ENCODE assay signal across 11 cellular contexts in the genomic region with DNA sequence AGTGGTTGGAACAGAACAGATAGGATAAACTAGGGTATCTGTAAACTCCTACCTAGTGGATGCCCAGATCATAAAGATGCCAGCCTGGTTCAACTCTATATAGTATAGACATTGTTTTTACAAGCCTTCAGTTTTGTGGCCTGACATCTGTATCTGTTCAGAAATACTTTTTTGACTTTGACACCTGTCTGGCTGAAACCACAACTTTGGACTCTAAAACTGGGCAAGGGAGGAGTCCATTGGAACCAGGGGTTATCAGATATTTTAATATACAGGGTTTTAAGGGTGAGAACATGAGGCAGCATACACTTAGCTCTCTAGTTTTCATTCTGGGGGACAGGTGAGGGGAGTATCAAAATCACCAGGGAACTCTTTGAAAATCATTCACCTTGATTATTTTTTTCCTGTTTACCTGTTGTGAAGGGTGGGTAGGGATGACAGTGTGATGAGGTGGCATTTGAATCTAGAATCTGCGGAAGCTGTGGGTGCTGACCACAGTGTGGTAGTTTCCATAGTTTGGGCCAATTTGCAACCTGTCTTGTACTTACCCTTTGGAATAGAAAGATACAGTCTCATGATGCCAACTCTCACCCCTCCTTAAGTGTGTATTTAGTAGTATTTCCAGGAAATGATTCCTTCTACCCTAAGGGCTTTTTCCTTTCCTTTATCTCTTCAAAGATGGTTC. TPM values are rescaled to one million over a fixed set of nuclear protein-coding genes. Genes with fewer than 3 reads are reported as not detected.
DNase-seq lines count a peak whose midpoint lies in the region; ATAC-seq and TF ChIP-seq lines count a peak whose summit lies in the region.
"Had no signal": no experiment of that assay in that cellular context is flagged by ENCODE, and none has a peak within 500 bp of the region (broad histone marks: within the 10 kb centered on the region; RNA-seq: fewer than 3 reads in every experiment).

No MANE protein-coding gene starts in this region.

- no peaks in the 10 kb centered on the region for H3K27me3 ChIP-seq in KMS-11 (ENCODE audit: insufficient read depth, low read depth)
- no peaks in the 10 kb centered on the region for H3K27me3 ChIP-seq in dorsolateral prefrontal cortex
- H3K27me3 ChIP-seq in sigmoid colon: no peaks in the 10 kb centered on the region
- H3K27me3 ChIP-seq in adrenal gland: no peaks in the 10 kb centered on the region
- no peaks in the 10 kb centered on the region for H3K27me3 ChIP-seq in right lobe of liver

- peak overlapping the region; percentile 46; the same call in 1 of the 2 replicates for H3K9ac ChIP-seq in KMS-11

- WGBS in sigmoid colon, 2 donors: 76 to 88% methylated on average over 1 of the region's 1 CpG
- WGBS in adrenal gland, 4 donors: 94 to 100% (median 97%) methylated on average over 1 of the region's 1 CpG
- 71% methylated on average over 1 of the region's 1 CpG for WGBS in right lobe of liver (ENCODE audit: insufficient coverage, low coverage, low lambda C conversion rate, missing lambda C conversion rate)

- peaks cover 64% of the 10 kb centered on the region; the same call in 1 of the 2 replicates for H3K79me2 ChIP-seq in KMS-11 (ENCODE audit: insufficient read depth, low read depth)

- H4K20me1 ChIP-seq in KMS-11 (ENCODE audit: insufficient read depth): no peaks in the 10 kb centered on the region

- H3K27ac ChIP-seq in KMS-11 (peak overlapping the region; percentile 78), dorsolateral prefrontal cortex (peak overlapping the region in 52 of 59 donors; percentile 12 to 84 (median 71)), sigmoid colon (peak overlapping the region in 3 of 4 donors; percentile 62 to 74 (median 72)), adrenal gland (no peak overlapping the region), right lobe of liver (no peak overlapping the region)

- no peak for DNase-seq in dorsolateral prefrontal cortex
- DNase-seq in sigmoid colon: no peak
- no peak for DNase-seq in adrenal gland
- no peak for DNase-seq in stimulated activated CD4-positive, alpha-beta T cell treated with anti-CD3 and anti-CD28 coated beads, Interleukin-1b, Interleukin-23, amount 100 ng/mL, for 48 hours
- DNase-seq in right lobe of liver: no peak
- DNase-seq: kidney glomerular epithelial cell, NCI-H1092 treated with DMSO at 0.1 percent for 48 hours, NCI-H774 had no signal

- H3K9me3 ChIP-seq in sigmoid colon (no peaks in the 10 kb centered on the region), adrenal gland (replicated peaks in 1 of 3) (no peaks in the 10 kb centered on the region), right lobe of liver (no peaks in the 10 kb centered on the region)

- TF ChIP-seq CTCF in KMS-11 (conservative IDR thresholded peaks at IDR 0.05; ENCODE audit: low read depth, low read length) (no peak), dorsolateral prefrontal cortex (IDR thresholded peaks at IDR 0.05 in 54 of 56, conservative IDR thresholded peaks at IDR 0.05 in 2 of 56; ENCODE audit: low read depth in 1 of 56, partially characterized antibody in 56 of 56) (no peak), sigmoid colon (IDR thresholded peaks at IDR 0.05) (no peak), adrenal gland (IDR thresholded peaks at IDR 0.05) (no peak), right lobe of liver (IDR thresholded peaks at IDR 0.05) (no peak)

- H2AFZ ChIP-seq in KMS-11 (ENCODE audit: low read depth): no peak overlapping the region

- H3K4me3 ChIP-seq in KMS-11 (IDR thresholded peaks at IDR 0.05; ENCODE audit: insufficient read depth, low read depth, low read length): no peak overlapping the region
- H3K4me3 ChIP-seq in dorsolateral prefrontal cortex: peak overlapping the region in 1 of 59 donors; percentile 1
- no peak overlapping the region for H3K4me3 ChIP-seq in sigmoid colon
- no peak overlapping the region for H3K4me3 ChIP-seq in adrenal gland
- no peak overlapping the region for H3K4me3 ChIP-seq in right lobe of liver

- TF ChIP-seq EP300 in sigmoid colon (IDR thresholded peaks at IDR 0.05): no peak

- peaks cover 99% of the 10 kb centered on the region for H3K4me1 ChIP-seq in KMS-11 (ENCODE audit: low read depth, poor library complexity, severe bottlenecking)
- peaks cover 0 to 99% (median 94%) of the 10 kb centered on the region in 4 donors for H3K4me1 ChIP-seq in sigmoid colon
- H3K4me1 ChIP-seq in adrenal gland (replicated peaks in 1 of 2): peaks cover 39 to 91% of the 10 kb centered on the region in 2 donors
- H3K4me1 ChIP-seq in right lobe of liver: peaks cover 0 to 9% (median 4%) of the 10 kb centered on the region in 4 donors

- no peak for TF ChIP-seq POLR2A in sigmoid colon (IDR thresholded peaks at IDR 0.05)
- TF ChIP-seq POLR2A in adrenal gland (IDR thresholded peaks at IDR 0.05): no peak
- no peak for TF ChIP-seq POLR2A in right lobe of liver (IDR thresholded peaks at IDR 0.05)

- peak overlapping the region; percentile 74 for H3K4me2 ChIP-seq in KMS-11

- intact Hi-C loops in dorsolateral prefrontal cortex (cut with DNase I): no loop called here
- intact Hi-C loops in sigmoid colon (cut with DNase I): loop anchor here (5.0 kb wide), 1 partner anchor 100 kb away; no protein-coding TSS in a partner anchor
- intact Hi-C loops in adrenal gland (cut with DNase I): no loop called here
- intact Hi-C loops in right lobe of liver (cut with DNase I): no loop called here

- H3K36me3 ChIP-seq in KMS-11 (ENCODE audit: insufficient read depth) (no peaks in the 10 kb centered on the region), sigmoid colon (no peaks in the 10 kb centered on the region), adrenal gland (replicated peaks in 1 of 2) (no peaks in the 10 kb centered on the region), right lobe of liver (no peaks in the 10 kb centered on the region)

- ATAC-seq in GM18517 (IDR thresholded peaks at IDR 0.05; ENCODE audit: unreplicated experiment) (peak; percentile 28), right lobe of liver (no peak), HG03520 (IDR thresholded peaks at IDR 0.05; ENCODE audit: unreplicated experiment) (no peak)

RNA-seq across cellular contexts. Expression of gene GAB1, which starts 20.6 kb away (rescaled TPM):
- 100 to 1,000 TPM in 85 of 120 experiments, 10 to 100 TPM in 35; 58.5 to 257 (median 116) TPM for total RNA-seq in dorsolateral prefrontal cortex
- total RNA-seq in sigmoid colon: 10 to 100 TPM; 44.1 to 71.6 (median 62.4) TPM
- polyA plus RNA-seq in sigmoid colon: 10 to 100 TPM; 10.0 to 13.2 (median 11.4) TPM
- total RNA-seq in adrenal gland: 10 to 100 TPM; 12.9 to 58.2 (median 36.5) TPM
- polyA plus RNA-seq in adrenal gland: 10 to 100 TPM in 1 of 3 donors, 1 to 10 TPM in 2; 4.1 to 14.1 (median 8.9) TPM
- 10 to 100 TPM in 2 of 6 experiments, 1 to 10 TPM in 4; 7.0 to 13.0 (median 9.7) TPM for total RNA-seq in right lobe of liver

Comparison
In these comparisons a context has a peak if more than half of its experiments do, and no peak if none do; other contexts are left out.
1. H3K27ac ChIP-seq: peak in KMS-11 (single experiment), dorsolateral prefrontal cortex (52 of 59) and sigmoid colon (3 of 4); none in adrenal gland (0 of 5) and right lobe of liver (0 of 3).